ENCODE assay signal across 8 cellular contexts in genomic region chr1:61453111-61453961, GRCh38.
DNase-seq lines count a peak whose midpoint lies in the region; ATAC-seq, FAIRE-seq and TF ChIP-seq lines count a peak whose summit lies in the region.

No MANE protein-coding gene starts in this region.

- no peaks in the 10 kb centered on the region for H3K79me2 ChIP-seq in astrocyte (ENCODE audit: insufficient read depth, low read length)

- TF ChIP-seq CTCF in astrocyte (IDR thresholded peaks at IDR 0.05; ENCODE audit: insufficient read depth, low read depth, low read length), result peak; percentile 88

- no peaks in the 10 kb centered on the region for H3K9me3 ChIP-seq in astrocyte (ENCODE audit: insufficient read depth, low read depth, low read length)

- no peaks in the 10 kb centered on the region for H4K20me1 ChIP-seq in astrocyte (ENCODE audit: insufficient read depth, low read length)

- no peak overlapping the region for H3K4me3 ChIP-seq in astrocyte (ENCODE audit: insufficient read depth, low read depth, low read length)

- H3K27ac Mint-ChIP-seq in astrocyte (ENCODE audit: unreplicated experiment), result peak overlapping the region; percentile 96

- H3K27me3 ChIP-seq in astrocyte (ENCODE audit: insufficient read depth, low read length), result peaks cover 2% of the 10 kb centered on the region

- no peaks in the 10 kb centered on the region for H3K9me3 Mint-ChIP-seq in astrocyte (ENCODE audit: unreplicated experiment)

- FAIRE-seq in astrocyte (lab: Jason Lieb, UNC), result peak; percentile 85

- peaks cover 37% of the 10 kb centered on the region for H3K4me1 Mint-ChIP-seq in astrocyte (ENCODE audit: low read depth, unreplicated experiment)

- peak; percentile 78 for DNase-seq in GM04504 (ENCODE audit: low read depth)
- peak; percentile 68 for DNase-seq in NCI-H1694 treated with DMSO at 0.1 percent for 48 hours (lab: John Stamatoyannopoulos, UW)
- DNase-seq in T-helper 2 cell, result peak; percentile 10 to 76 (median 35)
- peak; percentile 97 for DNase-seq in astrocyte (ENCODE audit: low read depth)
- DNase-seq in hepatic stellate cell (ENCODE audit: low spot score), result peak; percentile 55
- peak; percentile 93 for DNase-seq in sciatic nerve (ENCODE audit: low spot score)
- DNase-seq in GOT3 (lab: John Stamatoyannopoulos, UW), result no peak

- peaks cover 19% of the 10 kb centered on the region for H3K4me1 ChIP-seq in astrocyte (ENCODE audit: insufficient read depth, low read length)

- peak overlapping the region; percentile 77 for H2AFZ ChIP-seq in astrocyte (ENCODE audit: low read depth, low read length)

- peak; percentile 92 for ATAC-seq in HG02798 (IDR thresholded peaks at IDR 0.05; ENCODE audit: poor library complexity, unreplicated experiment)
- ATAC-seq in sciatic nerve, result peak; percentile 84

- H3K9ac ChIP-seq in astrocyte (ENCODE audit: low read length), result peak overlapping the region; percentile 80

- intact Hi-C loops in sciatic nerve (cut with DNase I), result loop anchor here (10.0 kb wide), 1 partner anchor 399 kb away; no protein-coding TSS in a partner anchor

- H3K36me3 ChIP-seq in astrocyte (ENCODE audit: insufficient read depth, low read length), result no peaks in the 10 kb centered on the region

- peaks cover 1% of the 10 kb centered on the region for H3K36me3 Mint-ChIP-seq in astrocyte (ENCODE audit: low read depth, unreplicated experiment)

- peak overlapping the region; percentile 74 for H3K4me2 ChIP-seq in astrocyte (ENCODE audit: low read length)

- H3K27me3 Mint-ChIP-seq in astrocyte (ENCODE audit: low read depth, unreplicated experiment), result peaks cover 7% of the 10 kb centered on the region

- peak overlapping the region; percentile 59 for H3K4me3 Mint-ChIP-seq in astrocyte (ENCODE audit: unreplicated experiment)

- peak overlapping the region; percentile 86 for H3K27ac ChIP-seq in astrocyte (ENCODE audit: low read depth, low read length)
